Comparison of ENCODE assay signal across 17 cellular contexts in genomic region chr17:44351961-44352921, GRCh38. TPM values are rescaled to one million over a fixed set of nuclear protein-coding genes. Genes with fewer than 3 reads are reported as not detected.
DNase-seq lines count a peak whose midpoint lies in the region; FAIRE-seq and TF ChIP-seq lines count a peak whose summit lies in the region.
"Had no signal": no experiment of that assay in that cellular context is flagged by ENCODE, and none has a peak within 500 bp of the region (broad histone marks: within the 10 kb centered on the region; RNA-seq: fewer than 3 reads in every experiment).

No MANE protein-coding gene starts in this region.

- H3K4me1 ChIP-seq in OCI-LY3 (ENCODE audit: low read length) = peaks cover 38% of the 10 kb centered on the region
- H3K4me1 ChIP-seq in esophagus squamous epithelium = peaks cover 16 to 44% (median 18%) of the 10 kb centered on the region in 3 donors

- H3K27me3 ChIP-seq in OCI-LY3 (ENCODE audit: low read depth, low read length) (no peaks in the 10 kb centered on the region), esophagus squamous epithelium (no peaks in the 10 kb centered on the region)

- in situ Hi-C loops in GM13976 (cut with MboI; ENCODE audit: low sequenced_read_pairs, unreplicated experiment) = no loop called here

- DNase-seq in GM13976 (ENCODE audit: low spot score) = peak; percentile 22
- peak; percentile 16 for DNase-seq in epidermal melanocyte (ENCODE audit: insufficient read length, low spot score)
- no peak for DNase-seq in esophagus squamous epithelium (lab: John Stamatoyannopoulos, UW)
- no peak for DNase-seq in D721Med (ENCODE audit: insufficient read length, low spot score)
- DNase-seq in cerebellar cortex (ENCODE audit: low spot score) = no peak
- DNase-seq: activated CD4-positive, alpha-beta T cell treated with anti-CD3 and anti-CD28 coated beads for 1 hour; activated CD8-positive, alpha-beta memory T cell treated with anti-CD3 and anti-CD28 coated beads, Interleukin-2, amount 50 U/mL, for 48 hours; mesendoderm; NCI-H2029 treated with DMSO at 0.1 percent for 48 hours; NCI-H524 treated with DMSO at 0.1 percent for 48 hours; stimulated activated naive B cell treated with anti-CD40 and anti-IgM and Interleukin-4, amounts not matched to agents 10 μg/mL and 1 μg/mL and 100 μg/mL, for 72 hours; T-helper 2 cell had no signal

- H3K9me3 ChIP-seq in OCI-LY3 (ENCODE audit: insufficient read depth, low read length) (no peaks in the 10 kb centered on the region), esophagus squamous epithelium (no peaks in the 10 kb centered on the region)
- H3K9me3 ChIP-seq: BLaER1 treated with 17β-estradiol and CSF1 and Interleukin-3, amounts not matched to agents 10 nM and 100 nM had no signal

- intact Hi-C loops in esophagus squamous epithelium (cut with DNase I) = no loop called here

- H3K4me3 ChIP-seq in OCI-LY3 (ENCODE audit: low read length) (no peak overlapping the region), esophagus squamous epithelium (no peak overlapping the region)

- WGBS in esophagus squamous epithelium, 2 donors = 73 to 83% methylated on average over 2 to 10 of the region's 38 CpGs

- peaks cover 8% of the 10 kb centered on the region; the same call in 1 of the 2 replicates for H4K20me1 ChIP-seq in OCI-LY3 (ENCODE audit: insufficient read depth, low read length)

- H3K9ac ChIP-seq in OCI-LY3 (ENCODE audit: low read length) = no peak overlapping the region

- H2AFZ ChIP-seq in OCI-LY3 (ENCODE audit: low read depth, low read length) = no peak overlapping the region

- no peak for TF ChIP-seq POLR2A in esophagus squamous epithelium (IDR thresholded peaks at IDR 0.05)

- H3K27ac ChIP-seq in OCI-LY3 (ENCODE audit: low read length) = no peak overlapping the region
- no peak overlapping the region for H3K27ac ChIP-seq in esophagus squamous epithelium
- H3K27ac ChIP-seq: BLaER1 treated with 17β-estradiol and CSF1 and Interleukin-3, amounts not matched to agents 10 nM and 100 nM; epithelial cell of prostate had no signal

- peaks cover 14% of the 10 kb centered on the region for H3K79me2 ChIP-seq in OCI-LY3 (ENCODE audit: low read length)

- peaks cover 41% of the 10 kb centered on the region for H3K36me3 ChIP-seq in OCI-LY3 (replicated peaks; ENCODE audit: low read depth, low read length)
- peaks cover 32 to 53% (median 35%) of the 10 kb centered on the region in 3 donors for H3K36me3 ChIP-seq in esophagus squamous epithelium

- FAIRE-seq in D721Med (lab: Jason Lieb, UNC) = no peak
- FAIRE-seq: GM12891, islet of Langerhans had no signal

- TF ChIP-seq CTCF in GM13976 (IDR thresholded peaks at IDR 0.05; ENCODE audit: borderline replicate concordance, control extremely low read depth, extremely low read depth, insufficient read depth, missing control alignments) (no peak), OCI-LY3 (IDR thresholded peaks at IDR 0.05; ENCODE audit: low read depth, low read length) (no peak), esophagus squamous epithelium (IDR thresholded peaks at IDR 0.05) (no peak), D721Med (IDR thresholded peaks at IDR 0.05; ENCODE audit: insufficient read depth, missing control alignments) (no peak)

- peak overlapping the region; percentile 88; the same call in 1 of the 2 replicates for H3K4me2 ChIP-seq in OCI-LY3 (ENCODE audit: low read length)

RNA-seq across cellular contexts. Expression of gene GRN, which starts 7.1 kb away (rescaled TPM):
- 1,000 to 10,000 TPM in 1 of 4 donors, 100 to 1,000 TPM in 3; 428 to 1,204 (median 642) TPM for total RNA-seq in esophagus squamous epithelium

RNA-seq across cellular contexts. Expression of gene FAM171A2, which starts 11.4 kb away (rescaled TPM):
- total RNA-seq in esophagus squamous epithelium = 10 to 100 TPM in 1 of 4 donors, 1 to 10 TPM in 2, under 1 TPM in 1; 0.35 to 17.4 (median 3.2) TPM

RNA-seq across cellular contexts. Expression of gene SLC25A39, which starts 27.6 kb away (rescaled TPM):
- 100 to 1,000 TPM in 2 of 4 donors, 10 to 100 TPM in 2; 93.2 to 148 (median 107) TPM for total RNA-seq in esophagus squamous epithelium

RNA-seq across cellular contexts. Expression of gene ITGA2B, which starts 37.2 kb away (rescaled TPM):
- total RNA-seq in esophagus squamous epithelium = under 1 TPM in 3 of 4 donors, not detected in 1; 0.26 to 0.76 (median 0.70) TPM

RNA-seq across cellular contexts. Expression of gene RUNDC3A, which starts 43.8 kb away (rescaled TPM):
- 1 to 10 TPM in 2 of 4 donors, under 1 TPM in 2; 0.23 to 1.1 (median 0.81) TPM for total RNA-seq in esophagus squamous epithelium

Comparison
In these comparisons a context has a peak if more than half of its experiments do, and no peak if none do; other contexts are left out.
1. DNase-seq: peak in GM13976 (single experiment) and epidermal melanocyte (single experiment); none in esophagus squamous epithelium (single experiment), D721Med (single experiment) and cerebellar cortex (single experiment).